Comparison of ENCODE assay signal across 21 cellular contexts in the genomic region with DNA sequence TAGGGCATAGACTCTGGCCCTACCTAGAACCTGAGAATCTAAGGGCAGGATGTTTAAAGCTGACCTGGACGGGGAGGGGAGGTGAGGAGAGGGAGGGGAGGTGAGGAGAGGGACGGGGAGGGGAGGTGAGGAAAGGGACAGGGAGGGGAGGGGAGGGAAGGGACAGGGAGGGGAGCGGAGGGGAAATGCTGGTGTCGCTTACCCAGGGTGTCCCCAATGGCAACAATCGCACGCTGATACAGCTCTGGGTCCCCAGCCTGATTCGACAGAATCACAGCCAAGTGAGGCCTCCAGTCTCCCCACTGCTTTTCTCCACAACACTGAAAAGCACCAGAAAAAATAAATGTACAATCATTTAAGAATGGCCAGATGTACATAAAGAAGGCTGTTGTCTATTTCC. TPM values are rescaled to one million over a fixed set of nuclear protein-coding genes. Genes with fewer than 3 reads are reported as not detected.
"Had no signal": no experiment of that assay in that cellular context is flagged by ENCODE, and none has a peak within 500 bp of the region (broad histone marks: within the 10 kb centered on the region; RNA-seq: fewer than 3 reads in every experiment).

No MANE protein-coding gene starts in this region.

- H3K27ac ChIP-seq: ovary, parathyroid adenoma, psoas muscle, skin epidermis, spleen, suprapubic skin, testis, tibial artery, transverse colon, upper lobe of left lung, vagina had no signal

- H3K36me3 ChIP-seq: ovary, transverse colon, vagina had no signal

- H3K9me3 Mint-ChIP-seq: natural killer cell treated with Interleukin-12 subunit alpha and Interleukin-12 subunit beta and Interleukin-15 and Interleukin-18, amount 100 ng/mL, for 72 hours; nephron progenitor cell; neural crest cell; stimulated activated memory B cell treated with anti-CD40 and anti-IgM and Interleukin-4, amounts not matched to agents 10 μg/mL and 1 μg/mL and 100 μg/mL, for 72 hours; stimulated activated naive CD8-positive, alpha-beta T cell treated with anti-CD3 and anti-CD28 coated beads, Interleukin-15, amount 100 ng/mL, for 72 hours had no signal

- H3K9ac ChIP-seq: parathyroid adenoma had no signal

- H3K79me2 ChIP-seq: parathyroid adenoma had no signal

- H3K4me1 Mint-ChIP-seq: stimulated activated memory B cell treated with anti-CD40 and anti-IgM and Interleukin-4, amounts not matched to agents 10 μg/mL and 1 μg/mL and 100 μg/mL, for 72 hours; stimulated activated naive CD8-positive, alpha-beta T cell treated with anti-CD3 and anti-CD28 coated beads, Interleukin-15, amount 100 ng/mL, for 72 hours had no signal

- H3K27me3 Mint-ChIP-seq: natural killer cell treated with Interleukin-12 subunit alpha and Interleukin-12 subunit beta and Interleukin-15 and Interleukin-18, amount 100 ng/mL, for 72 hours; stimulated activated naive CD8-positive, alpha-beta T cell treated with anti-CD3 and anti-CD28 coated beads, Interleukin-15, amount 100 ng/mL, for 72 hours had no signal

- H3K36me3 Mint-ChIP-seq: naive thymus-derived CD8-positive, alpha-beta T cell; natural killer cell treated with Interleukin-12 subunit alpha and Interleukin-12 subunit beta and Interleukin-15 and Interleukin-18, amount 100 ng/mL, for 72 hours; stimulated activated memory B cell treated with anti-CD40 and anti-IgM and Interleukin-4, amounts not matched to agents 10 μg/mL and 1 μg/mL and 100 μg/mL, for 72 hours had no signal

- DNase-seq: spleen; stimulated activated CD4-positive, alpha-beta T cell treated with anti-CD3 and anti-CD28 coated beads, Interleukin-4, amount 100 ng/mL, for 4 hours had no signal

- H3K27me3 ChIP-seq: ovary, spleen, suprapubic skin, testis, tibial artery, transverse colon, upper lobe of left lung, vagina had no signal

- H2AFZ ChIP-seq: parathyroid adenoma had no signal

- H3K9me3 ChIP-seq: ovary, psoas muscle, spleen, suprapubic skin, testis, tibial artery, transverse colon, upper lobe of left lung, vagina had no signal

- H3K4me2 ChIP-seq: smooth muscle cell had no signal

- H3K4me3 Mint-ChIP-seq: naive thymus-derived CD8-positive, alpha-beta T cell; natural killer cell treated with Interleukin-12 subunit alpha and Interleukin-12 subunit beta and Interleukin-15 and Interleukin-18, amount 100 ng/mL, for 72 hours; nephron progenitor cell; neural crest cell; stimulated activated memory B cell treated with anti-CD40 and anti-IgM and Interleukin-4, amounts not matched to agents 10 μg/mL and 1 μg/mL and 100 μg/mL, for 72 hours; stimulated activated naive CD8-positive, alpha-beta T cell treated with anti-CD3 and anti-CD28 coated beads, Interleukin-15, amount 100 ng/mL, for 72 hours had no signal

- H3K4me3 ChIP-seq: ovary, psoas muscle, skin epidermis, smooth muscle cell, spleen, suprapubic skin, testis, tibial artery, transverse colon, upper lobe of left lung, vagina had no signal

- ATAC-seq: naive thymus-derived CD8-positive, alpha-beta T cell; natural killer cell treated with Interleukin-12 subunit alpha and Interleukin-12 subunit beta and Interleukin-15 and Interleukin-18, amount 100 ng/mL, for 72 hours; stimulated activated naive CD8-positive, alpha-beta T cell treated with anti-CD3 and anti-CD28 coated beads, Interleukin-15, amount 100 ng/mL, for 72 hours; stimulated activated naive CD8-positive, alpha-beta T cell treated with anti-CD3 and anti-CD28 coated beads, Interleukin-15, Interleukin-2, amounts not matched to agents 100 U/mL and 50 U/mL, for 24 hours had no signal

- H3K4me1 ChIP-seq: parathyroid adenoma, psoas muscle, suprapubic skin, tibial artery, transverse colon, upper lobe of left lung had no signal

- H3K27ac Mint-ChIP-seq: naive thymus-derived CD8-positive, alpha-beta T cell; natural killer cell treated with Interleukin-12 subunit alpha and Interleukin-12 subunit beta and Interleukin-15 and Interleukin-18, amount 100 ng/mL, for 72 hours; nephron progenitor cell; progenitor cell of endocrine pancreas; stimulated activated memory B cell treated with anti-CD40 and anti-IgM and Interleukin-4, amounts not matched to agents 10 μg/mL and 1 μg/mL and 100 μg/mL, for 72 hours; stimulated activated naive CD8-positive, alpha-beta T cell treated with anti-CD3 and anti-CD28 coated beads, Interleukin-15, amount 100 ng/mL, for 72 hours had no signal

RNA-seq across cellular contexts. Expression of a gene that starts 22.2 kb away (rescaled TPM):
- total RNA-seq: naive thymus-derived CD8-positive, alpha-beta T cell; natural killer cell treated with Interleukin-12 subunit alpha and Interleukin-12 subunit beta and Interleukin-15 and Interleukin-18, amount 100 ng/mL, for 72 hours had no signal
- polyA plus RNA-seq: naive thymus-derived CD8-positive, alpha-beta T cell had no signal
